11 cellular contexts compared by ENCODE assay signal in genomic region chr3:84967767-84968581, GRCh38.
DNase-seq lines count a peak whose midpoint lies in the region; ATAC-seq and TF ChIP-seq lines count a peak whose summit lies in the region.
"Had no signal": no experiment of that assay in that cellular context is flagged by ENCODE, and none has a peak within 500 bp of the region (broad histone marks: within the 10 kb centered on the region; RNA-seq: fewer than 3 reads in every experiment).

No MANE protein-coding gene starts in this region.

- H3K9me3 ChIP-seq in NT2/D1 (ENCODE audit: insufficient read depth, low read length) (no peaks in the 10 kb centered on the region), subcutaneous abdominal adipose tissue (ENCODE audit: control insufficient read depth in 5 of 5, low read length in 5 of 5) (no peaks in the 10 kb centered on the region)
- H3K9me3 ChIP-seq: BLaER1 treated with 17β-estradiol and CSF1 and Interleukin-3, amounts not matched to agents 10 nM and 100 nM; heart left ventricle had no signal

- H3K36me3 ChIP-seq in NT2/D1 (ENCODE audit: insufficient read depth, insufficient read length, low read length) (no peaks in the 10 kb centered on the region), subcutaneous abdominal adipose tissue (ENCODE audit: control insufficient read depth in 5 of 5, insufficient read depth in 5 of 5, low read length in 5 of 5) (no peaks in the 10 kb centered on the region)
- H3K36me3 ChIP-seq: BLaER1 treated with 17β-estradiol and CSF1 and Interleukin-3, amounts not matched to agents 10 nM and 100 nM; heart left ventricle had no signal

- H3K4me3 ChIP-seq in NT2/D1 (ENCODE audit: insufficient read length, low read depth) (no peak overlapping the region), subcutaneous abdominal adipose tissue (ENCODE audit: low read depth in 1 of 5, low read length in 5 of 5) (peak overlapping the region in 1 of 5 donors; percentile 3)
- H3K4me3 ChIP-seq: BLaER1 treated with 17β-estradiol and CSF1 and Interleukin-3, amounts not matched to agents 10 nM and 100 nM; heart left ventricle had no signal

- no peak overlapping the region for H3K9ac ChIP-seq in NT2/D1 (ENCODE audit: insufficient read length, low read depth)
- H3K9ac ChIP-seq in subcutaneous abdominal adipose tissue (ENCODE audit: low read length in 5 of 5): no peak overlapping the region
- H3K9ac ChIP-seq: BLaER1 treated with 17β-estradiol and CSF1 and Interleukin-3, amounts not matched to agents 10 nM and 100 nM had no signal

- H3K27me3 ChIP-seq in NT2/D1 (ENCODE audit: insufficient read depth, insufficient read length) (no peaks in the 10 kb centered on the region), subcutaneous abdominal adipose tissue (ENCODE audit: control insufficient read depth in 5 of 5, insufficient read depth in 4 of 5, low read length in 5 of 5) (peaks cover 0 to 4% (median 2%) of the 10 kb centered on the region in 5 donors)
- H3K27me3 ChIP-seq: BLaER1 treated with 17β-estradiol and CSF1 and Interleukin-3, amounts not matched to agents 10 nM and 100 nM had no signal

- DNase-seq in NT2/D1 (ENCODE audit: low read depth, low spot score) (peak; percentile 35), cerebellar cortex (ENCODE audit: low spot score) (peak; percentile 90), inferior parietal cortex (ENCODE audit: extremely low spot score) (peak; percentile 72), KG1 (lab: John Stamatoyannopoulos, UW) (no peak), RWPE1 (ENCODE audit: low spot score) (no peak)
- DNase-seq: heart left ventricle, left colon, trophoblast cell had no signal

- no peak for ATAC-seq in GM18909 (IDR thresholded peaks at IDR 0.05; ENCODE audit: poor library complexity, unreplicated experiment)
- ATAC-seq: heart left ventricle, left colon had no signal

- H3K4me1 ChIP-seq in NT2/D1 (ENCODE audit: insufficient read depth, insufficient read length) (no peaks in the 10 kb centered on the region), subcutaneous abdominal adipose tissue (ENCODE audit: control insufficient read depth in 5 of 5, insufficient read depth in 5 of 5, low read length in 5 of 5) (peaks cover 0 to 7% (median 3%) of the 10 kb centered on the region in 5 donors)
- H3K4me1 ChIP-seq: heart left ventricle had no signal

- POLR2A ChIA-PET in RWPE1 (lab: Yijun Ruan, JAX; ENCODE audit: low non-redundant PET): no interaction called here

- no peak for TF ChIP-seq CTCF in RWPE1 (conservative IDR thresholded peaks at IDR 0.05; ENCODE audit: low read depth)

- CTCF ChIA-PET in RWPE1 (lab: Yijun Ruan, JAX): no interaction called here

- H3K27ac ChIP-seq in subcutaneous abdominal adipose tissue (ENCODE audit: low read depth, low read length): peak overlapping the region; percentile 8
- H3K27ac ChIP-seq in RWPE1: no peak overlapping the region
- H3K27ac ChIP-seq: BLaER1 treated with 17β-estradiol and CSF1 and Interleukin-3, amounts not matched to agents 10 nM and 100 nM; heart left ventricle had no signal

Comparison
In these comparisons a context has a peak if more than half of its experiments do, and no peak if none do; other contexts are left out.
1. DNase-seq: peak in NT2/D1 (single experiment), cerebellar cortex (single experiment) and inferior parietal cortex (single experiment); none in KG1 (single experiment) and RWPE1 (single experiment).